Comparison of ENCODE assay signal across 8 cellular contexts in genomic region chr3:53709856-53710674, GRCh38.
DNase-seq lines count a peak whose midpoint lies in the region; ATAC-seq, FAIRE-seq and TF ChIP-seq lines count a peak whose summit lies in the region.

No MANE protein-coding gene starts in this region.

- H3K27ac ChIP-seq in RWPE1 (no peak overlapping the region), thyroid gland (no peak overlapping the region)

- H3K9me3 ChIP-seq in thyroid gland = no peaks in the 10 kb centered on the region

- intact Hi-C loops in thyroid gland (cut with DNase I) = loop anchor here (5.0 kb wide), 2 partner anchors 333 to 408 kb away; no protein-coding TSS in a partner anchor

- H3K27me3 ChIP-seq in thyroid gland = no peaks in the 10 kb centered on the region

- H3K4me3 ChIP-seq in thyroid gland (replicated peaks in 1 of 3) = no peak overlapping the region

- ATAC-seq in GM18909 (IDR thresholded peaks at IDR 0.05; ENCODE audit: poor library complexity, unreplicated experiment) = peak; percentile 64

- POLR2A ChIA-PET in RWPE1 (lab: Yijun Ruan, JAX; ENCODE audit: low non-redundant PET) = no interaction called here

- H3K4me1 ChIP-seq in thyroid gland = peaks cover 0 to 13% of the 10 kb centered on the region in 2 donors

- no peaks in the 10 kb centered on the region for H3K36me3 ChIP-seq in thyroid gland

- TF ChIP-seq CTCF in RWPE1 (conservative IDR thresholded peaks at IDR 0.05; ENCODE audit: low read depth) (peak; percentile 83), thyroid gland (IDR thresholded peaks at IDR 0.05) (peak; percentile 65 to 89 (median 84))

- peak; percentile 87 for TF ChIP-seq RAD21 in Ishikawa (IDR thresholded peaks at IDR 0.05; ENCODE audit: low read depth)

- WGBS in thyroid gland, 2 donors = 13% methylated on average over 11 of the region's 11 CpGs

- DNase-seq in AG08396 (ENCODE audit: low spot score) (peak; percentile 81), RWPE1 (ENCODE audit: low spot score) (peak; percentile 55), frontal cortex (ENCODE audit: low spot score in 2 of 2) (peak; percentile 33 to 60), occipital lobe (lab: John Stamatoyannopoulos, UW) (peak; percentile 29), thyroid gland (peak; percentile 80 to 84)
- DNase-seq in activated effector memory CD4-positive, alpha-beta T cell treated with Interleukin-2 at 50 U/mL for 16 hours = peak; percentile 27

- FAIRE-seq in frontal cortex (lab: Jason Lieb, UNC) = no peak

- TF ChIP-seq EP300 in Ishikawa (IDR thresholded peaks at IDR 0.05; ENCODE audit: borderline replicate concordance) = no peak

- TF ChIP-seq POLR2A in thyroid gland (IDR thresholded peaks at IDR 0.05) = no peak

- CTCF ChIA-PET in RWPE1 (lab: Yijun Ruan, JAX) = interaction anchor here (0.5 to 1.0 kb wide), 5 partner anchors 11 to 319 kb away, joined by 3 to 4 read pairs (median 4); no protein-coding TSS in a partner anchor

TF ChIP-seq in Ishikawa, 13 proteins besides CTCF, POLR2A, EP300 and RAD21:
- TF ChIP-seq, protein P1, sequence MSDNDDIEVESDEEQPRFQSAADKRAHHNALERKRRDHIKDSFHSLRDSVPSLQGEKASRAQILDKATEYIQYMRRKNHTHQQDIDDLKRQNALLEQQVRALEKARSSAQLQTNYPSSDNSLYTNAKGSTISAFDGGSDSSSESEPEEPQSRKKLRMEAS (IDR thresholded peaks at IDR 0.05) = peak; percentile 41; the same call in 1 of the 2 replicates
- TF ChIP-seq YY1 (IDR thresholded peaks at IDR 0.05; ENCODE audit: low read depth) (peak; percentile 49; the same call in 1 of the 2 replicates), NFIC (IDR thresholded peaks at IDR 0.05) (no peak)

Comparison
In these comparisons a context has a peak if more than half of its experiments do, and no peak if none do; other contexts are left out.
1. DNase-seq: peak in every context shown above with its lines; median percentile 82 in thyroid gland; 81 in AG08396; 55 in RWPE1; 46 in frontal cortex; 29 in occipital lobe; 27 in activated effector memory CD4-positive, alpha-beta T cell treated with Interleukin-2 at 50 U/mL for 16 hours.